1 cellular context compared by ENCODE assay signal in the genomic region with DNA sequence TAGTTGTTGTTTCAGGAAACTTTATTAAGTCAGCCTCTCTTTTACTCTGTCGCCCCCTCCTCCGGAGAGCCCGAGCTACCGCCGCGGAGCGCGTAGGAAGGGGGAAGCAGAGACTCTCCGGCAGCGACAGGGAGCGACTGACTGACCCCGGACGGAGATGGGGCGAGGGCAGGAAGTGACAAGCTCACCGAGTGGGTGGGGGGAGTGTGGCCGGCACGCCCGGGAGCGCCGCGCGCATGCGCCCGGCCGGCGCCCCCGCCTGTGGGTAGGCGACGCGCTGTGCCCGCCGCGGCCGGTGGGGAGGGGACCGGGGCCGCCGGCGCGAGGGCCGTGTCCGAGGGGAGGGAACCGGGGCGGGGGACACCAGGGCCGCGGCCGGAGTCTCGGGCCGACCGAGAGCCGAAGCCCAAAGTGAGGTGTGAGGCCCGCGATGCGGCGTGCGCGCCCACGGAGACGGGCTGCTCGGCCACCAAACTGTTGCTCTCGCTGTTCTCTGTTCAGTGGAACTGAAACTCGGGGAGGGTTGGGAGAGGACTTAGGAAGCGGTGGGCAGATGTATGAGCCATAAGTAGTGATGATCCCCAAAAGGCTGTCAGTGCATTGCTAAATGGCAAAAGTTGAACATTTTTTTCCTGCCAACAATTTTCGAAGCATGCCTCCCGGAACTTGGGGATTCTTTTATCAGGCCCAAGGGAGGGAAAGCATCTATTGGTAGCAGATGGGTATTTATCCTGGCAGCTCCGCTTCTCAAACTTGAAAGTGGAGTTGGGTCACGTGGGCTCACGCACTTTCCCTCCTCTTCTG.
A peak's percentile ranks its signal among the peaks of the same experiment; 100 is the strongest.
TF ChIP-seq lines count a peak whose summit lies in the region.

A gene with protein sequence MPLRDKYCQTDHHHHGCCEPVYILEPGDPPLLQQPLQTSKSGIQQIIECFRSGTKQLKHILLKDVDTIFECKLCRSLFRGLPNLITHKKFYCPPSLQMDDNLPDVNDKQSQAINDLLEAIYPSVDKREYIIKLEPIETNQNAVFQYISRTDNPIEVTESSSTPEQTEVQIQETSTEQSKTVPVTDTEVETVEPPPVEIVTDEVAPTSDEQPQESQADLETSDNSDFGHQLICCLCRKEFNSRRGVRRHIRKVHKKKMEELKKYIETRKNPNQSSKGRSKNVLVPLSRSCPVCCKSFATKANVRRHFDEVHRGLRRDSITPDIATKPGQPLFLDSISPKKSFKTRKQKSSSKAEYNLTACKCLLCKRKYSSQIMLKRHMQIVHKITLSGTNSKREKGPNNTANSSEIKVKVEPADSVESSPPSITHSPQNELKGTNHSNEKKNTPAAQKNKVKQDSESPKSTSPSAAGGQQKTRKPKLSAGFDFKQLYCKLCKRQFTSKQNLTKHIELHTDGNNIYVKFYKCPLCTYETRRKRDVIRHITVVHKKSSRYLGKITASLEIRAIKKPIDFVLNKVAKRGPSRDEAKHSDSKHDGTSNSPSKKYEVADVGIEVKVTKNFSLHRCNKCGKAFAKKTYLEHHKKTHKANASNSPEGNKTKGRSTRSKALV (minus strand): TSS at position 143 of the 804 bp plus-strand sequence. CDS start 1,151 bp downstream, outside the sequence.

TF ChIP-seq in HepG2, 621 proteins besides CTCF, POLR2A, EP300 and RAD21 (continued from another document and continues in another):
- TF ChIP-seq CSRNP2 (CRISPR knock-in tag; conservative IDR thresholded peaks at IDR 0.05; ENCODE audit: low read depth) (no peak), TCF12 (IDR thresholded peaks at IDR 0.05) (no peak), TCF12 (CRISPR knock-in tag; IDR thresholded peaks at IDR 0.05) (peak; percentile 59; the same call in 1 of the 2 replicates), MYNN (CRISPR knock-in tag; IDR thresholded peaks at IDR 0.05; ENCODE audit: low read depth) (no peak), ZBTB38 (CRISPR knock-in tag; IDR thresholded peaks at IDR 0.05) (0 out of 2 replicates have a peak, but pooled peaks have one; percentile 5), ZNF619 (CRISPR knock-in tag; IDR thresholded peaks at IDR 0.05) (no peak), POLR2AphosphoS5 (IDR thresholded peaks at IDR 0.05; ENCODE audit: low read depth, low read length) (peak; percentile 95), HNRNPLL (IDR thresholded peaks at IDR 0.05; ENCODE audit: low read depth, low read length, poor library complexity, severe bottlenecking) (no peak), CBX1 (IDR thresholded peaks at IDR 0.05; ENCODE audit: low read depth) (no peak), HOXA5 (CRISPR knock-in tag; IDR thresholded peaks at IDR 0.05) (no peak), EZH2 (conservative IDR thresholded peaks at IDR 0.05; ENCODE audit: low read depth, low read length) (no peak), HIVEP1 (CRISPR knock-in tag; IDR thresholded peaks at IDR 0.05) (no peak), ZMAT3 (CRISPR knock-in tag; conservative IDR thresholded peaks at IDR 0.05) (0 out of 2 replicates have a peak, but pooled peaks have one; percentile 63), KMT2A (CRISPR knock-in tag; IDR thresholded peaks at IDR 0.05) (no peak), MBNL3 (CRISPR knock-in tag; conservative IDR thresholded peaks at IDR 0.05) (no peak), ATF7 (IDR thresholded peaks at IDR 0.05) (no peak), ATF7 (CRISPR knock-in tag; IDR thresholded peaks at IDR 0.05) (no peak; the same call in 1 of the 2 replicates), PAF1 (CRISPR knock-in tag; IDR thresholded peaks at IDR 0.05) (no peak), ATF7-NPFF (CRISPR knock-in tag; IDR thresholded peaks at IDR 0.05; ENCODE audit: low read depth) (0 out of 2 replicates have a peak, but pooled peaks have one; percentile 5), ZNF451 (CRISPR knock-in tag; IDR thresholded peaks at IDR 0.05) (no peak), PHF8 (CRISPR knock-in tag; IDR thresholded peaks at IDR 0.05) (peak; percentile 85), ZMYM2 (CRISPR knock-in tag; IDR thresholded peaks at IDR 0.05) (no peak), KAT7 (CRISPR knock-in tag; IDR thresholded peaks at IDR 0.05; ENCODE audit: borderline replicate concordance) (no peak), ZNF496 (CRISPR knock-in tag; IDR thresholded peaks at IDR 0.05; ENCODE audit: insufficient replicate concordance) (no peak), SPEN (CRISPR knock-in tag; IDR thresholded peaks at IDR 0.05; ENCODE audit: low read depth) (0 out of 2 replicates have a peak, but pooled peaks have one; percentile 25), YY1 (IDR thresholded peaks at IDR 0.05; ENCODE audit: insufficient read depth, insufficient replicate concordance, low read depth, low read length) (peak; percentile 45), ZSCAN9 (CRISPR knock-in tag; IDR thresholded peaks at IDR 0.05; ENCODE audit: borderline replicate concordance) (peak; percentile 78), CBFB (CRISPR knock-in tag; IDR thresholded peaks at IDR 0.05) (0 out of 2 replicates have a peak, but pooled peaks have one; percentile 13), MXD4 (CRISPR knock-in tag; IDR thresholded peaks at IDR 0.05) (no peak), MTA3 (CRISPR knock-in tag; IDR thresholded peaks at IDR 0.05) (no peak), TOPORS (CRISPR knock-in tag; IDR thresholded peaks at IDR 0.05) (no peak)
- TF ChIP-seq, protein P1, sequence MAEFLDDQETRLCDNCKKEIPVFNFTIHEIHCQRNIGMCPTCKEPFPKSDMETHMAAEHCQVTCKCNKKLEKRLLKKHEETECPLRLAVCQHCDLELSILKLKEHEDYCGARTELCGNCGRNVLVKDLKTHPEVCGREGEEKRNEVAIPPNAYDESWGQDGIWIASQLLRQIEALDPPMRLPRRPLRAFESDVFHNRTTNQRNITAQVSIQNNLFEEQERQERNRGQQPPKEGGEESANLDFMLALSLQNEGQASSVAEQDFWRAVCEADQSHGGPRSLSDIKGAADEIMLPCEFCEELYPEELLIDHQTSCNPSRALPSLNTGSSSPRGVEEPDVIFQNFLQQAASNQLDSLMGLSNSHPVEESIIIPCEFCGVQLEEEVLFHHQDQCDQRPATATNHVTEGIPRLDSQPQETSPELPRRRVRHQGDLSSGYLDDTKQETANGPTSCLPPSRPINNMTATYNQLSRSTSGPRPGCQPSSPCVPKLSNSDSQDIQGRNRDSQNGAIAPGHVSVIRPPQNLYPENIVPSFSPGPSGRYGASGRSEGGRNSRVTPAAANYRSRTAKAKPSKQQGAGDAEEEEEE (CRISPR knock-in tag; IDR thresholded peaks at IDR 0.05; ENCODE audit: borderline replicate concordance), result no peak
- TF ChIP-seq, protein P2, sequence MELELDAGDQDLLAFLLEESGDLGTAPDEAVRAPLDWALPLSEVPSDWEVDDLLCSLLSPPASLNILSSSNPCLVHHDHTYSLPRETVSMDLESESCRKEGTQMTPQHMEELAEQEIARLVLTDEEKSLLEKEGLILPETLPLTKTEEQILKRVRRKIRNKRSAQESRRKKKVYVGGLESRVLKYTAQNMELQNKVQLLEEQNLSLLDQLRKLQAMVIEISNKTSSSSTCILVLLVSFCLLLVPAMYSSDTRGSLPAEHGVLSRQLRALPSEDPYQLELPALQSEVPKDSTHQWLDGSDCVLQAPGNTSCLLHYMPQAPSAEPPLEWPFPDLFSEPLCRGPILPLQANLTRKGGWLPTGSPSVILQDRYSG (CRISPR knock-in tag; IDR thresholded peaks at IDR 0.05), result no peak
- TF ChIP-seq, protein P3, sequence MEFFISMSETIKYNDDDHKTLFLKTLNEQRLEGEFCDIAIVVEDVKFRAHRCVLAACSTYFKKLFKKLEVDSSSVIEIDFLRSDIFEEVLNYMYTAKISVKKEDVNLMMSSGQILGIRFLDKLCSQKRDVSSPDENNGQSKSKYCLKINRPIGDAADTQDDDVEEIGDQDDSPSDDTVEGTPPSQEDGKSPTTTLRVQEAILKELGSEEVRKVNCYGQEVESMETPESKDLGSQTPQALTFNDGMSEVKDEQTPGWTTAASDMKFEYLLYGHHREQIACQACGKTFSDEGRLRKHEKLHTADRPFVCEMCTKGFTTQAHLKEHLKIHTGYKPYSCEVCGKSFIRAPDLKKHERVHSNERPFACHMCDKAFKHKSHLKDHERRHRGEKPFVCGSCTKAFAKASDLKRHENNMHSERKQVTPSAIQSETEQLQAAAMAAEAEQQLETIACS (CRISPR knock-in tag; IDR thresholded peaks at IDR 0.05), result peak; percentile 64
- TF ChIP-seq, protein P4, sequence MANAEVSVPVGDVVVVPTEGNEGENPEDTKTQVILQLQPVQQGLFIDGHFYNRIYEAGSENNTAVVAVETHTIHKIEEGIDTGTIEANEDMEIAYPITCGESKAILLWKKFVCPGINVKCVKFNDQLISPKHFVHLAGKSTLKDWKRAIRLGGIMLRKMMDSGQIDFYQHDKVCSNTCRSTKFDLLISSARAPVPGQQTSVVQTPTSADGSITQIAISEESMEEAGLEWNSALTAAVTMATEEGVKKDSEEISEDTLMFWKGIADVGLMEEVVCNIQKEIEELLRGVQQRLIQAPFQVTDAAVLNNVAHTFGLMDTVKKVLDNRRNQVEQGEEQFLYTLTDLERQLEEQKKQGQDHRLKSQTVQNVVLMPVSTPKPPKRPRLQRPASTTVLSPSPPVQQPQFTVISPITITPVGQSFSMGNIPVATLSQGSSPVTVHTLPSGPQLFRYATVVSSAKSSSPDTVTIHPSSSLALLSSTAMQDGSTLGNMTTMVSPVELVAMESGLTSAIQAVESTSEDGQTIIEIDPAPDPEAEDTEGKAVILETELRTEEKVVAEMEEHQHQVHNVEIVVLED (CRISPR knock-in tag; IDR thresholded peaks at IDR 0.05; ENCODE audit: borderline replicate concordance), result peak; percentile 41; the same call in 1 of the 2 replicates
- TF ChIP-seq, protein P5, sequence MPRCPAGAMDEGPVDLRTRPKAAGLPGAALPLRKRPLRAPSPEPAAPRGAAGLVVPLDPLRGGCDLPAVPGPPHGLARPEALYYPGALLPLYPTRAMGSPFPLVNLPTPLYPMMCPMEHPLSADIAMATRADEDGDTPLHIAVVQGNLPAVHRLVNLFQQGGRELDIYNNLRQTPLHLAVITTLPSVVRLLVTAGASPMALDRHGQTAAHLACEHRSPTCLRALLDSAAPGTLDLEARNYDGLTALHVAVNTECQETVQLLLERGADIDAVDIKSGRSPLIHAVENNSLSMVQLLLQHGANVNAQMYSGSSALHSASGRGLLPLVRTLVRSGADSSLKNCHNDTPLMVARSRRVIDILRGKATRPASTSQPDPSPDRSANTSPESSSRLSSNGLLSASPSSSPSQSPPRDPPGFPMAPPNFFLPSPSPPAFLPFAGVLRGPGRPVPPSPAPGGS (CRISPR knock-in tag; IDR thresholded peaks at IDR 0.05), result no peak
- TF ChIP-seq, protein P6, sequence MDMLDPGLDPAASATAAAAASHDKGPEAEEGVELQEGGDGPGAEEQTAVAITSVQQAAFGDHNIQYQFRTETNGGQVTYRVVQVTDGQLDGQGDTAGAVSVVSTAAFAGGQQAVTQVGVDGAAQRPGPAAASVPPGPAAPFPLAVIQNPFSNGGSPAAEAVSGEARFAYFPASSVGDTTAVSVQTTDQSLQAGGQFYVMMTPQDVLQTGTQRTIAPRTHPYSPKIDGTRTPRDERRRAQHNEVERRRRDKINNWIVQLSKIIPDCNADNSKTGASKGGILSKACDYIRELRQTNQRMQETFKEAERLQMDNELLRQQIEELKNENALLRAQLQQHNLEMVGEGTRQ (IDR thresholded peaks at IDR 0.05; ENCODE audit: low read depth, low read length), result peak; percentile 65
- TF ChIP-seq, protein P6 (CRISPR knock-in tag; IDR thresholded peaks at IDR 0.05; ENCODE audit: borderline replicate concordance), result peak; percentile 77; the same call in 1 of the 2 replicates
- TF ChIP-seq, protein P7, sequence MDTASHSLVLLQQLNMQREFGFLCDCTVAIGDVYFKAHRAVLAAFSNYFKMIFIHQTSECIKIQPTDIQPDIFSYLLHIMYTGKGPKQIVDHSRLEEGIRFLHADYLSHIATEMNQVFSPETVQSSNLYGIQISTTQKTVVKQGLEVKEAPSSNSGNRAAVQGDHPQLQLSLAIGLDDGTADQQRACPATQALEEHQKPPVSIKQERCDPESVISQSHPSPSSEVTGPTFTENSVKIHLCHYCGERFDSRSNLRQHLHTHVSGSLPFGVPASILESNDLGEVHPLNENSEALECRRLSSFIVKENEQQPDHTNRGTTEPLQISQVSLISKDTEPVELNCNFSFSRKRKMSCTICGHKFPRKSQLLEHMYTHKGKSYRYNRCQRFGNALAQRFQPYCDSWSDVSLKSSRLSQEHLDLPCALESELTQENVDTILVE (CRISPR knock-in tag; IDR thresholded peaks at IDR 0.05), result peak; percentile 77
- TF ChIP-seq, protein P8, sequence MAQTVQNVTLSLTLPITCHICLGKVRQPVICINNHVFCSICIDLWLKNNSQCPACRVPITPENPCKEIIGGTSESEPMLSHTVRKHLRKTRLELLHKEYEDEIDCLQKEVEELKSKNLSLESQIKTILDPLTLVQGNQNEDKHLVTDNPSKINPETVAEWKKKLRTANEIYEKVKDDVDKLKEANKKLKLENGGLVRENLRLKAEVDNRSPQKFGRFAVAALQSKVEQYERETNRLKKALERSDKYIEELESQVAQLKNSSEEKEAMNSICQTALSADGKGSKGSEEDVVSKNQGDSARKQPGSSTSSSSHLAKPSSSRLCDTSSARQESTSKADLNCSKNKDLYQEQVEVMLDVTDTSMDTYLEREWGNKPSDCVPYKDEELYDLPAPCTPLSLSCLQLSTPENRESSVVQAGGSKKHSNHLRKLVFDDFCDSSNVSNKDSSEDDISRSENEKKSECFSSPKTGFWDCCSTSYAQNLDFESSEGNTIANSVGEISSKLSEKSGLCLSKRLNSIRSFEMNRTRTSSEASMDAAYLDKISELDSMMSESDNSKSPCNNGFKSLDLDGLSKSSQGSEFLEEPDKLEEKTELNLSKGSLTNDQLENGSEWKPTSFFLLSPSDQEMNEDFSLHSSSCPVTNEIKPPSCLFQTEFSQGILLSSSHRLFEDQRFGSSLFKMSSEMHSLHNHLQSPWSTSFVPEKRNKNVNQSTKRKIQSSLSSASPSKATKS (CRISPR knock-in tag; IDR thresholded peaks at IDR 0.05), result no peak
- TF ChIP-seq, protein P9, sequence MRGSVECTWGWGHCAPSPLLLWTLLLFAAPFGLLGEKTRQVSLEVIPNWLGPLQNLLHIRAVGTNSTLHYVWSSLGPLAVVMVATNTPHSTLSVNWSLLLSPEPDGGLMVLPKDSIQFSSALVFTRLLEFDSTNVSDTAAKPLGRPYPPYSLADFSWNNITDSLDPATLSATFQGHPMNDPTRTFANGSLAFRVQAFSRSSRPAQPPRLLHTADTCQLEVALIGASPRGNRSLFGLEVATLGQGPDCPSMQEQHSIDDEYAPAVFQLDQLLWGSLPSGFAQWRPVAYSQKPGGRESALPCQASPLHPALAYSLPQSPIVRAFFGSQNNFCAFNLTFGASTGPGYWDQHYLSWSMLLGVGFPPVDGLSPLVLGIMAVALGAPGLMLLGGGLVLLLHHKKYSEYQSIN (CRISPR knock-in tag; IDR thresholded peaks at IDR 0.05; ENCODE audit: borderline replicate concordance), result no peak
